Comparison of ENCODE assay signal across 25 cellular contexts in the genomic region with DNA sequence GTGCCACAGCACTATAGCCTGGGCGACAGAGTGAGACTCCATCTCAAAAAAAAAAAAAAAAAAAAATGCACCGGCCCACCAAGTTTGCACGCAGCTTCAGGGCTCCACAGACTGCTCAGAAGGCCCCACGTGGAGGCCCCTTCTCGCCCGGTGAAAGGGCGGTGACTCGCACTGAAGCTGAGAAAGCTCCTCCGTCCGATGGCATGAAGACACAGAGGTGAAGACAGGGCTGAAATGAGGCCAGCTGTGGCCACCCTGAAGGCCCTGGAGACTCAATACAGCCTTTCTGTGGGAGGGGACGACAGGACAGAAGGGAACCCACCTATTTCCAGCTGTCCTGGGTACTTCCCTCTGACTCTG.
DNase-seq lines count a peak whose midpoint lies in the region; ATAC-seq, FAIRE-seq and TF ChIP-seq lines count a peak whose summit lies in the region.
"Had no signal": no experiment of that assay in that cellular context is flagged by ENCODE, and none has a peak within 500 bp of the region (broad histone marks: within the 10 kb centered on the region; RNA-seq: fewer than 3 reads in every experiment).

No MANE protein-coding gene starts in this region.

- no peak for DNase-seq in activated naive CD4-positive, alpha-beta T cell treated with anti-CD3 and anti-CD28 coated beads, Interleukin-2, amount 10 ng/mL, durations not matched to agents 7 days and 5 days
- no peak for DNase-seq in activated naive CD4-positive, alpha-beta T cell treated with anti-CD3 and anti-CD28 coated beads for 36 hours
- DNase-seq in HTR-8/SVneo (ENCODE audit: insufficient read length, low spot score) (no peak), astrocyte (ENCODE audit: low read depth) (no peak), psoas muscle (peak in 1 of 2 donors; percentile 38), activated gamma-delta T cell (lab: John Stamatoyannopoulos, UW) (no peak), NCI-H1417 (lab: John Stamatoyannopoulos, UW) (no peak), left ventricle myocardium inferior (no peak)
- DNase-seq: ACHN; activated CD4-positive, alpha-beta T cell treated with anti-CD3 and anti-CD28 coated beads for 4 hours; brain microvascular endothelial cell; Calu3; effector CD8-positive, alpha-beta T cell; MM.1S; naive thymus-derived CD8-positive, alpha-beta T cell; NCI-H1436 treated with DMSO at 0.1 percent for 48 hours; NCI-H510A; spleen; stimulated activated CD4-positive, alpha-beta T cell treated with anti-CD3 and anti-CD28 coated beads, Interleukin-2, amount 100 ng/mL, for 48 hours; stimulated activated naive CD4-positive, alpha-beta T cell had no signal

- H3K4me3 ChIP-seq in astrocyte (ENCODE audit: insufficient read depth, low read depth, low read length) (no peak overlapping the region), psoas muscle (no peak overlapping the region), left ventricle myocardium inferior (no peak overlapping the region)
- H3K4me3 ChIP-seq: spleen, thoracic aorta, vagina had no signal

- H3K27ac Mint-ChIP-seq in activated naive CD4-positive, alpha-beta T cell treated with anti-CD3 and anti-CD28 coated beads, Interleukin-2, amount 10 ng/mL, durations not matched to agents 7 days and 5 days, result peak overlapping the region; percentile 45
- H3K27ac Mint-ChIP-seq in activated naive CD4-positive, alpha-beta T cell treated with anti-CD3 and anti-CD28 coated beads for 36 hours, result no peak overlapping the region
- H3K27ac Mint-ChIP-seq in astrocyte (ENCODE audit: unreplicated experiment), result peak overlapping the region; percentile 18
- H3K27ac Mint-ChIP-seq: mesothelial cell of epicardium had no signal

- no peaks in the 10 kb centered on the region for H3K4me1 Mint-ChIP-seq in activated naive CD4-positive, alpha-beta T cell treated with anti-CD3 and anti-CD28 coated beads, Interleukin-2, amount 10 ng/mL, durations not matched to agents 7 days and 5 days
- H3K4me1 Mint-ChIP-seq in activated naive CD4-positive, alpha-beta T cell treated with anti-CD3 and anti-CD28 coated beads for 36 hours (ENCODE audit: low read depth), result peaks cover 4% of the 10 kb centered on the region
- peaks cover 6% of the 10 kb centered on the region for H3K4me1 Mint-ChIP-seq in astrocyte (ENCODE audit: low read depth, unreplicated experiment)

- H3K4me1 ChIP-seq in astrocyte (ENCODE audit: insufficient read depth, low read length) (peaks cover 8% of the 10 kb centered on the region), psoas muscle (peaks cover 10% of the 10 kb centered on the region), left ventricle myocardium inferior (peaks cover 42% of the 10 kb centered on the region)

- H3K27me3 ChIP-seq in astrocyte (ENCODE audit: insufficient read depth, low read length), result no peaks in the 10 kb centered on the region
- peaks cover 0 to 19% (median 0%) of the 10 kb centered on the region in 3 donors for H3K27me3 ChIP-seq in psoas muscle (ENCODE audit: insufficient read depth in 3 of 3, low read length in 2 of 3)
- peaks cover 28% of the 10 kb centered on the region for H3K27me3 ChIP-seq in left ventricle myocardium inferior (ENCODE audit: low read depth)
- H3K27me3 ChIP-seq: brain microvascular endothelial cell, vagina had no signal

- TF ChIP-seq CTCF in astrocyte (IDR thresholded peaks at IDR 0.05; ENCODE audit: insufficient read depth, low read depth, low read length) (no peak), psoas muscle (IDR thresholded peaks at IDR 0.05) (no peak), left ventricle myocardium inferior (IDR thresholded peaks at IDR 0.05; ENCODE audit: borderline replicate concordance) (no peak)

- H3K9me3 Mint-ChIP-seq in activated naive CD4-positive, alpha-beta T cell treated with anti-CD3 and anti-CD28 coated beads, Interleukin-2, amount 10 ng/mL, durations not matched to agents 7 days and 5 days, result no peaks in the 10 kb centered on the region
- no peaks in the 10 kb centered on the region for H3K9me3 Mint-ChIP-seq in activated naive CD4-positive, alpha-beta T cell treated with anti-CD3 and anti-CD28 coated beads for 36 hours
- H3K9me3 Mint-ChIP-seq in astrocyte (ENCODE audit: unreplicated experiment), result no peaks in the 10 kb centered on the region
- H3K9me3 Mint-ChIP-seq: mesothelial cell of epicardium; naive thymus-derived CD8-positive, alpha-beta T cell had no signal

- H2AFZ ChIP-seq in astrocyte (ENCODE audit: low read depth, low read length), result no peak overlapping the region

- CTCF ChIA-PET in activated naive CD4-positive, alpha-beta T cell treated with anti-CD3 and anti-CD28 coated beads, Interleukin-2, amount 10 ng/mL, durations not matched to agents 7 days and 5 days (lab: Charles Lee), result interaction anchor here (1.0 to 1.5 kb wide), 2 partner anchors 20 to 155 kb away, joined by 3 to 5 read pairs; no protein-coding TSS in a partner anchor
- CTCF ChIA-PET in activated naive CD4-positive, alpha-beta T cell treated with anti-CD3 and anti-CD28 coated beads for 36 hours (lab: Charles Lee), result interaction anchor here (1.1 kb wide), 1 partner anchor 130 kb away, joined by 4 read pairs; no protein-coding TSS in a partner anchor

- no peak overlapping the region for H3K9ac ChIP-seq in astrocyte (ENCODE audit: low read length)

- H3K36me3 Mint-ChIP-seq in activated naive CD4-positive, alpha-beta T cell treated with anti-CD3 and anti-CD28 coated beads, Interleukin-2, amount 10 ng/mL, durations not matched to agents 7 days and 5 days, result peaks cover 3% of the 10 kb centered on the region
- no peaks in the 10 kb centered on the region for H3K36me3 Mint-ChIP-seq in activated naive CD4-positive, alpha-beta T cell treated with anti-CD3 and anti-CD28 coated beads for 36 hours (ENCODE audit: low read depth)
- H3K36me3 Mint-ChIP-seq in astrocyte (ENCODE audit: low read depth, unreplicated experiment), result peaks cover 5% of the 10 kb centered on the region
- H3K36me3 Mint-ChIP-seq: mesothelial cell of epicardium; naive thymus-derived CD8-positive, alpha-beta T cell had no signal

- 73 to 76% (median 75%) methylated on average over 11 of the region's 11 CpGs for WGBS in psoas muscle, 3 donors

- H3K36me3 ChIP-seq in astrocyte (ENCODE audit: insufficient read depth, low read length) (peaks cover 2% of the 10 kb centered on the region), psoas muscle (ENCODE audit: insufficient read depth in 1 of 2, low read depth in 1 of 2) (peaks cover 0 to 13% of the 10 kb centered on the region in 2 donors), left ventricle myocardium inferior (peaks cover 18% of the 10 kb centered on the region)
- H3K36me3 ChIP-seq: thoracic aorta, vagina had no signal

- H3K9me3 ChIP-seq in astrocyte (ENCODE audit: insufficient read depth, low read depth, low read length), result no peaks in the 10 kb centered on the region
- H3K9me3 ChIP-seq in psoas muscle, result no peaks in the 10 kb centered on the region
- no peaks in the 10 kb centered on the region for H3K9me3 ChIP-seq in left ventricle myocardium inferior (replicated peaks)
- H3K9me3 ChIP-seq: spleen, thoracic aorta, vagina had no signal

- H3K27ac ChIP-seq in astrocyte (ENCODE audit: low read depth, low read length), result no peak overlapping the region
- no peak overlapping the region for H3K27ac ChIP-seq in psoas muscle
- no peak overlapping the region for H3K27ac ChIP-seq in left ventricle myocardium inferior (replicated peaks)
- H3K27ac ChIP-seq: brain microvascular endothelial cell, C4-2B, thoracic aorta, vagina had no signal

- ATAC-seq in psoas muscle, result peak in 3 of 4 donors; percentile 3 to 20 (median 8)

- FAIRE-seq in HTR-8/SVneo (lab: Jason Lieb, UNC), result peak; percentile 16
- FAIRE-seq in astrocyte (lab: Jason Lieb, UNC), result no peak
- FAIRE-seq: colon had no signal

- peaks cover 32% of the 10 kb centered on the region for H3K27me3 Mint-ChIP-seq in activated naive CD4-positive, alpha-beta T cell treated with anti-CD3 and anti-CD28 coated beads, Interleukin-2, amount 10 ng/mL, durations not matched to agents 7 days and 5 days
- H3K27me3 Mint-ChIP-seq in activated naive CD4-positive, alpha-beta T cell treated with anti-CD3 and anti-CD28 coated beads for 36 hours (ENCODE audit: low read depth), result no peaks in the 10 kb centered on the region
- peaks cover under 1% of the 10 kb centered on the region for H3K27me3 Mint-ChIP-seq in astrocyte (ENCODE audit: low read depth, unreplicated experiment)

- no peaks in the 10 kb centered on the region for H3K79me2 ChIP-seq in astrocyte (ENCODE audit: insufficient read depth, low read length)

- peaks cover 29% of the 10 kb centered on the region for H4K20me1 ChIP-seq in astrocyte (ENCODE audit: insufficient read depth, low read length)

- no peak overlapping the region for H3K4me3 Mint-ChIP-seq in activated naive CD4-positive, alpha-beta T cell treated with anti-CD3 and anti-CD28 coated beads, Interleukin-2, amount 10 ng/mL, durations not matched to agents 7 days and 5 days
- H3K4me3 Mint-ChIP-seq in activated naive CD4-positive, alpha-beta T cell treated with anti-CD3 and anti-CD28 coated beads for 36 hours, result no peak overlapping the region
- H3K4me3 Mint-ChIP-seq in astrocyte (ENCODE audit: unreplicated experiment), result no peak overlapping the region
- H3K4me3 Mint-ChIP-seq: mesothelial cell of epicardium had no signal

- H3K4me2 ChIP-seq in astrocyte (ENCODE audit: low read length), result no peak overlapping the region

- intact Hi-C loops in activated naive CD4-positive, alpha-beta T cell treated with anti-CD3 and anti-CD28 coated beads for 36 hours (cut with micrococcal nuclease), result no loop called here
- intact Hi-C loops in psoas muscle (cut with DNase I), result no loop called here
- intact Hi-C loops in left ventricle myocardium inferior (cut with micrococcal nuclease), result no loop called here
